ENCODE assay signal across 12 cellular contexts in genomic region chr12:116537149-116537904, GRCh38. TPM values are rescaled to one million over a fixed set of nuclear protein-coding genes. Genes with fewer than 3 reads are reported as not detected.
A peak's percentile ranks its signal among the peaks of the same experiment; 100 is the strongest.
DNase-seq lines count a peak whose midpoint lies in the region; ATAC-seq and TF ChIP-seq lines count a peak whose summit lies in the region.
"Had no signal": no experiment of that assay in that cellular context is flagged by ENCODE, and none has a peak within 500 bp of the region (broad histone marks: within the 10 kb centered on the region; RNA-seq: fewer than 3 reads in every experiment).

No MANE protein-coding gene starts in this region.

- no peak for TF ChIP-seq CTCF in GM13977 (IDR thresholded peaks at IDR 0.05; ENCODE audit: extremely low read depth, insufficient read depth, missing control alignments)
- TF ChIP-seq CTCF in GM20000 (IDR thresholded peaks at IDR 0.05; ENCODE audit: extremely low read depth, missing control alignments) = no peak
- no peak for TF ChIP-seq CTCF in smooth muscle cell (IDR thresholded peaks at IDR 0.05; ENCODE audit: borderline replicate concordance, insufficient read depth, poor library complexity, severe bottlenecking)

- 89% methylated on average over 15 of the region's 15 CpGs for WGBS in smooth muscle cell (ENCODE audit: low lambda C conversion rate)

- H3K4me3 ChIP-seq in smooth muscle cell = no peak overlapping the region

- H3K4me1 ChIP-seq in smooth muscle cell (ENCODE audit: low read depth) = peaks cover 27% of the 10 kb centered on the region

- in situ Hi-C loops in GM13977 (cut with MboI; ENCODE audit: low pct_unique_long_range_greater_than_20kb, low sequenced_read_pairs, unreplicated experiment) = no loop called here

- H3F3A ChIP-seq in smooth muscle cell (ENCODE audit: low read depth) = peaks cover 10% of the 10 kb centered on the region

- H3K27ac ChIP-seq in smooth muscle cell (ENCODE audit: low read depth) = no peak overlapping the region

- DNase-seq in GM13977 (ENCODE audit: low spot score) (peak; percentile 32), GM20000 (ENCODE audit: low spot score) (peak; percentile 50), kidney glomerular epithelial cell (lab: John Stamatoyannopoulos, UW) (peak; percentile 83), globus pallidus (ENCODE audit: low spot score) (no peak), smooth muscle cell (lab: John Stamatoyannopoulos, UW; ENCODE audit: unreplicated experiment) (no peak), OCI-M2 (lab: John Stamatoyannopoulos, UW; ENCODE audit: unreplicated experiment) (no peak)
- no peak for DNase-seq in effector CD8-positive, alpha-beta T cell (lab: John Stamatoyannopoulos, UW)
- DNase-seq: DMS153; foreskin melanocyte; naive thymus-derived CD4-positive, alpha-beta T cell; NCI-H1930 had no signal

- H3K9me3 ChIP-seq in smooth muscle cell (replicated peaks; ENCODE audit: low read depth) = no peaks in the 10 kb centered on the region

- H4K20me1 ChIP-seq in smooth muscle cell (ENCODE audit: low read depth) = no peaks in the 10 kb centered on the region

- no peaks in the 10 kb centered on the region for H3K79me2 ChIP-seq in smooth muscle cell (ENCODE audit: low read depth)

- no peaks in the 10 kb centered on the region for H3K27me3 ChIP-seq in smooth muscle cell (ENCODE audit: low read depth)

- no peak overlapping the region for H3K4me2 ChIP-seq in smooth muscle cell

- peak; percentile 41 for ATAC-seq in HG03432 (IDR thresholded peaks at IDR 0.05; ENCODE audit: unreplicated experiment)
- ATAC-seq: naive thymus-derived CD4-positive, alpha-beta T cell had no signal

- no peak overlapping the region for H2AFZ ChIP-seq in smooth muscle cell (ENCODE audit: low read depth)

- H3K36me3 ChIP-seq in smooth muscle cell (ENCODE audit: low read depth) = no peaks in the 10 kb centered on the region

- no peak overlapping the region for H3K9ac ChIP-seq in smooth muscle cell (ENCODE audit: low read depth)

RNA-seq across cellular contexts. Expression of gene MAP1LC3B2, which starts 21.9 kb away (rescaled TPM):
- total RNA-seq in smooth muscle cell = 0.31 and 2.5 TPM in 2 replicates
- 3.9 and 4.2 TPM in 2 replicates for polyA plus RNA-seq in smooth muscle cell

Comparison
In these comparisons a context has a peak if more than half of its experiments do, and no peak if none do; other contexts are left out.
1. DNase-seq: peak in GM13977 (single experiment), GM20000 (single experiment) and kidney glomerular epithelial cell (single experiment); none in globus pallidus (single experiment), effector CD8-positive, alpha-beta T cell (single experiment), smooth muscle cell (single experiment) and OCI-M2 (single experiment).